Comparison of ENCODE assay signal across 8 cellular contexts in the genomic region with DNA sequence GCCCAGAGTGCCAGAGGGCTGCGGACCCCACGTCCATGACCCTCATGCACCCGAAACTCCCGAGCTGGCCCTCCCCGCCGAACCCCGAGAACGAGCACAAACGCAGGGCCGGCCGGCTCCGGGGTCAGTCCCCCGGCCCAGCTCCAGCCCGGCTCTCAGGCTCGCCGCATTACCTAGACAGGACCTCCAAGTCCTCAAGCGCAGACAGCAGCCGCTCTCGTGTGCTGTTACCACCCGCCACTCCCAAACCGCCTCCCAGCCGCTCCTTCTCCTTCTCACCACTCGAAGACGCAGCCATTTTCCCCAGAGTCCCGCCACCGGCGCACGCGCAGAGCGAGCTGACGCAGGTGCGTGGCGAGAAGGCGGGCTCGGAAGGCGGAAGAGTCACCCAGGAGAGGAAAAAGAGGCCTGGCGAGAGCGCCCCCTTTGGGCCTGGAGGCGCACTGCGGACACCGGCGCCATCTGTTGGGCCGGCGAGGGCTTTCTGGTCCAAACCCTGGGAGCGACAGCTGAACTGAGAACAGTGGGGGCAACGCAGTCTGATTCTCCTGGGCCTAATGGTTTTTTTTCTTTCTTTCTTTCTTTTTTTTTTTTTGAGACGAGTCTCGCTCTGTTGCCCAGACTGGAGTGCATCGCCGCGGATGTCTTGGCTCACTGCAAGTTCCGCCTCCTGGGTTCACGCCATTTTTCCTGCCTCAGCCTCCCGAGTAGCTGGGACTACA. TPM values are rescaled to one million over a fixed set of nuclear protein-coding genes. Genes with fewer than 3 reads are reported as not detected.
DNase-seq lines count a peak whose midpoint lies in the region; TF ChIP-seq lines count a peak whose summit lies in the region.

A gene with protein sequence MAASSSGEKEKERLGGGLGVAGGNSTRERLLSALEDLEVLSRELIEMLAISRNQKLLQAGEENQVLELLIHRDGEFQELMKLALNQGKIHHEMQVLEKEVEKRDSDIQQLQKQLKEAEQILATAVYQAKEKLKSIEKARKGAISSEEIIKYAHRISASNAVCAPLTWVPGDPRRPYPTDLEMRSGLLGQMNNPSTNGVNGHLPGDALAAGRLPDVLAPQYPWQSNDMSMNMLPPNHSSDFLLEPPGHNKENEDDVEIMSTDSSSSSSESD (minus strand): TSS at position 324 of the 722 bp plus-strand sequence. CDS start 26 bp downstream, at position 298.

- peak within 1 kb of the TSS; percentile 98 for H3K4me3 Mint-ChIP-seq in HFFc6
- peak within 1 kb of the TSS; percentile 86 for H3K4me3 Mint-ChIP-seq in activated naive CD4-positive, alpha-beta T cell treated with anti-CD3 and anti-CD28 coated beads, Interleukin-2, amount 10 ng/mL, durations not matched to agents 7 days and 5 days

- CTCF ChIA-PET in GM10248 (lab: Yijun Ruan, JAX): interaction anchor here (0.7 to 4.1 kb wide), 20 partner anchors 9 to 1279 kb away, joined by 3 to 29 read pairs (median 4); a partner anchor contains a TSS
- CTCF ChIA-PET in activated naive CD4-positive, alpha-beta T cell treated with anti-CD3 and anti-CD28 coated beads, Interleukin-2, amount 10 ng/mL, durations not matched to agents 7 days and 5 days (lab: Charles Lee): interaction anchor here (0.6 to 2.7 kb wide), 11 partner anchors 13 to 1924 kb away, joined by 3 to 21 read pairs (median 4); a partner anchor contains a TSS

- DNase-seq in GM10248 (ENCODE audit: extremely low spot score) (peak; percentile 98), HFFc6 (peak; percentile 91), NAMALWA (ENCODE audit: low spot score) (peak; percentile 98), SK-N-DZ (ENCODE audit: low spot score) (peak; percentile 94), germinal center (ENCODE audit: low spot score) (peak; percentile 96), non-pigmented ciliary epithelial cell (ENCODE audit: low read depth) (peak; percentile 49), superior temporal gyrus (ENCODE audit: extremely low spot score) (peak; percentile 96)
- peak; percentile 97 for DNase-seq in activated naive CD4-positive, alpha-beta T cell treated with anti-CD3 and anti-CD28 coated beads, Interleukin-2, amount 10 ng/mL, durations not matched to agents 7 days and 5 days

- H3K36me3 Mint-ChIP-seq in HFFc6 (ENCODE audit: low read depth): peaks cover 8% of the 10 kb centered on the region; the same call in 1 of the 2 replicates
- H3K36me3 Mint-ChIP-seq in activated naive CD4-positive, alpha-beta T cell treated with anti-CD3 and anti-CD28 coated beads, Interleukin-2, amount 10 ng/mL, durations not matched to agents 7 days and 5 days: peaks cover 7% of the 10 kb centered on the region

- no peaks in the 10 kb centered on the region for H3K9me3 Mint-ChIP-seq in HFFc6
- H3K9me3 Mint-ChIP-seq in activated naive CD4-positive, alpha-beta T cell treated with anti-CD3 and anti-CD28 coated beads, Interleukin-2, amount 10 ng/mL, durations not matched to agents 7 days and 5 days: peaks cover 2% of the 10 kb centered on the region

- peaks cover 7% of the 10 kb centered on the region; the same call in 1 of the 2 replicates for H3K27me3 Mint-ChIP-seq in HFFc6 (ENCODE audit: insufficient read depth)
- peaks cover 10% of the 10 kb centered on the region for H3K27me3 Mint-ChIP-seq in activated naive CD4-positive, alpha-beta T cell treated with anti-CD3 and anti-CD28 coated beads, Interleukin-2, amount 10 ng/mL, durations not matched to agents 7 days and 5 days

- peak within 1 kb of the TSS; percentile 88 for H3K27ac Mint-ChIP-seq in HFFc6
- peak within 1 kb of the TSS; percentile 87 for H3K27ac Mint-ChIP-seq in activated naive CD4-positive, alpha-beta T cell treated with anti-CD3 and anti-CD28 coated beads, Interleukin-2, amount 10 ng/mL, durations not matched to agents 7 days and 5 days

- TF ChIP-seq CTCF in GM10248 (IDR thresholded peaks at IDR 0.05; ENCODE audit: control extremely low read depth, extremely low read depth, low read depth, missing control alignments) (peak; percentile 100), HFFc6 (IDR thresholded peaks at IDR 0.05) (peak; percentile 99)

- H3K4me1 Mint-ChIP-seq in HFFc6 (ENCODE audit: low read depth): peaks cover 28% of the 10 kb centered on the region
- peaks cover 37% of the 10 kb centered on the region for H3K4me1 Mint-ChIP-seq in activated naive CD4-positive, alpha-beta T cell treated with anti-CD3 and anti-CD28 coated beads, Interleukin-2, amount 10 ng/mL, durations not matched to agents 7 days and 5 days

- POLR2A ChIA-PET in GM10248 (lab: Yijun Ruan, JAX): interaction anchor here (0.7 kb wide), 1 partner anchor 98 kb away, joined by 3 read pairs; no protein-coding TSS in a partner anchor

RNA-seq across cellular contexts. Expression of the gene that starts here (rescaled TPM):
- 10 to 100 TPM; 36.1 to 43.7 (median 40.8) TPM for total RNA-seq in HFFc6 (2021; fragmentation: NEBNext Ultra II Directional; extraction: Animal tissue kit (Norgen Biotek cat#: 25700))
- 41.1 and 51.3 TPM in 2 replicates for polyA plus RNA-seq in SK-N-DZ (2014; cell fraction: cytosol; rRNA removed)
- 26.0 and 28.1 TPM in 2 replicates for polyA plus RNA-seq in SK-N-DZ (2014; cell fraction: nucleus; rRNA removed)

Comparison
In these comparisons a context has a peak if more than half of its experiments do, and no peak if none do; other contexts are left out.
1. Peak in every context shown above with its lines: DNase-seq.